Comparison of ENCODE assay signal across 8 cellular contexts in the genomic region with DNA sequence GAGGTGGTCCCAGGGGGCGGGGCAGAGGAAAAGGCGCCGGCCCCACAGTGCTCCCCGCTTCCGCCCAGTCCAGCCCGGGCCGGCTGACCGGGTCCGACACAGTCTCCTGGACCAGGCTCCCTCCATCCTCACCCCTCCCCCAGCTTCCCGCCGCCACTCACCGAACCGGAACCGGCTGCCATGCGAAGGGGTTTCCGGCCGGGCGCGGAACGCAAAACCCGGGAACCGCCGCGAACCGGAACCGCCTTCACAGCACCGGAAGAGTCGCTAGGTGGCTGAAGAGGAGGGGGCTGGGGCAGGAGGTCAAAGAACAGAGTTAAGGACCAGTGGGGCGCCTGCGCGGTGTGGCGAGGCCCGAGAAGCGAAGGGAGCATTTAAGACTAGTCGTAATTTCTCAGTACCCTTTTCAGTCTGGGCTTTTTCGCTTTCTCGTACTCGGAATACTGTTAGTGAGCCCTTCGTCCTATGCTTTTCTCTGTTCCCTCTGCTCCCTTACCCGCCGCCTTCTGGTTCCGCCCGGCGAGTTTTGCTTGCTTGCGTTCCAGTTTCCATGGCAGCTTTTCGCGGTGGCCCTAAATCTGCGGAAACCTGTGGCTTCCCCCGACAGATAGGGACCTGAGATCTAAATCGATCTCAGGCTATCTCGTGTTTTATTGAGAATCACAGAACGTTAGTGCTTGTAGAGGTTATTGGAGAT. TPM values are rescaled to one million over a fixed set of nuclear protein-coding genes. Genes with fewer than 3 reads are reported as not detected.
DNase-seq lines count a peak whose midpoint lies in the region; ATAC-seq and TF ChIP-seq lines count a peak whose summit lies in the region.

A gene (minus strand): TSS at position 213 of the 697 bp plus-strand sequence. CDS start 4,607 bp downstream, outside the sequence.

- H3K27ac Mint-ChIP-seq in T-helper 17 cell, result peak within 1 kb of the TSS; percentile 99

- peaks cover 57% of the 10 kb centered on the region for H3K4me1 Mint-ChIP-seq in T-helper 17 cell

- H3K4me3 Mint-ChIP-seq in T-helper 17 cell, result peak within 1 kb of the TSS; percentile 99

- H3K27me3 ChIP-seq in left ventricle myocardium inferior (ENCODE audit: low read depth) (no peaks in the 10 kb centered on the region), psoas muscle (ENCODE audit: insufficient read depth in 3 of 3, low read length in 2 of 3) (no peaks in the 10 kb centered on the region)

- in situ Hi-C loops in GM13977 (cut with MboI; ENCODE audit: low pct_unique_long_range_greater_than_20kb, low sequenced_read_pairs, unreplicated experiment), result no loop called here

- DNase-seq in GM13977 (ENCODE audit: low spot score), result peak; percentile 87
- peak; percentile 82 to 95 for DNase-seq in NCI-H187 (lab: John Stamatoyannopoulos, UW)
- peak; percentile 79 to 86 (median 81) for DNase-seq in T-helper 17 cell
- peak; percentile 32 to 94 (median 86) for DNase-seq in amygdala (lab: John Stamatoyannopoulos, UW)
- peak; percentile 90 for DNase-seq in left ventricle myocardium inferior
- DNase-seq in psoas muscle, result peak; percentile 92 to 95

- H3K27ac ChIP-seq in left ventricle myocardium inferior (replicated peaks), result peak within 1 kb of the TSS; percentile 96
- H3K27ac ChIP-seq in psoas muscle, result peak within 1 kb of the TSS; percentile 98
- peak within 1 kb of the TSS; percentile 85 for H3K27ac ChIP-seq in urinary bladder (ENCODE audit: low read depth)

- peaks cover 33% of the 10 kb centered on the region for H3K4me1 ChIP-seq in left ventricle myocardium inferior
- H3K4me1 ChIP-seq in psoas muscle, result peaks cover 16% of the 10 kb centered on the region
- H3K4me1 ChIP-seq in urinary bladder (ENCODE audit: insufficient read depth), result no peaks in the 10 kb centered on the region

- H3K9me3 ChIP-seq in T-helper 17 cell (ENCODE audit: control insufficient read depth, low read length, poor library complexity, severe bottlenecking) (no peaks in the 10 kb centered on the region), left ventricle myocardium inferior (replicated peaks) (no peaks in the 10 kb centered on the region), psoas muscle (no peaks in the 10 kb centered on the region)

- H3K27me3 Mint-ChIP-seq in T-helper 17 cell, result no peaks in the 10 kb centered on the region

- 0 to 1% (median 0%) methylated on average over 49 to 52 of the region's 52 CpGs for WGBS in psoas muscle, 3 donors
- WGBS in urinary bladder, result under 1% methylated on average over 52 of the region's 52 CpGs

- intact Hi-C loops in left ventricle myocardium inferior (cut with micrococcal nuclease), result no loop called here
- intact Hi-C loops in psoas muscle (cut with DNase I), result loop anchor here in 1 of 2 donors (5.0 kb wide), 1 partner anchor 56 kb away; no protein-coding TSS in a partner anchor

- peak within 1 kb of the TSS; percentile 94 for H3K4me3 ChIP-seq in left ventricle myocardium inferior
- H3K4me3 ChIP-seq in psoas muscle, result peak within 1 kb of the TSS; percentile 75
- H3K4me3 ChIP-seq in urinary bladder (ENCODE audit: low read depth, low read length), result peak within 1 kb of the TSS; percentile 94

- no peaks in the 10 kb centered on the region for H3K36me3 ChIP-seq in left ventricle myocardium inferior
- peaks cover 0 to 5% of the 10 kb centered on the region in 2 donors for H3K36me3 ChIP-seq in psoas muscle (ENCODE audit: insufficient read depth in 1 of 2, low read depth in 1 of 2)
- no peaks in the 10 kb centered on the region for H3K36me3 ChIP-seq in urinary bladder (ENCODE audit: insufficient read depth)

- ATAC-seq in HG02884 (IDR thresholded peaks at IDR 0.05; ENCODE audit: unreplicated experiment) (peak; percentile 61), T-helper 17 cell (peak; percentile 79), psoas muscle (peak; percentile 95 to 99 (median 98))

- no peak for TF ChIP-seq CTCF in GM13977 (IDR thresholded peaks at IDR 0.05; ENCODE audit: extremely low read depth, insufficient read depth, missing control alignments)
- peak; percentile 56 for TF ChIP-seq CTCF in left ventricle myocardium inferior (IDR thresholded peaks at IDR 0.05; ENCODE audit: borderline replicate concordance)
- no peak for TF ChIP-seq CTCF in psoas muscle (IDR thresholded peaks at IDR 0.05)

- H3K36me3 Mint-ChIP-seq in T-helper 17 cell (ENCODE audit: low read depth), result peaks cover 7% of the 10 kb centered on the region

RNA-seq across cellular contexts. Expression of the gene that starts here (rescaled TPM):
- 10 to 100 TPM; 26.9 to 33.8 TPM for total RNA-seq in T-helper 17 cell
- 5.3 TPM for total RNA-seq in left ventricle myocardium inferior
- 10 to 100 TPM in 1 of 4 donors, 1 to 10 TPM in 3; 6.3 to 10.2 (median 8.0) TPM for total RNA-seq in psoas muscle
- 1 to 10 TPM; 3.2 to 6.2 (median 3.3) TPM for polyA plus RNA-seq in psoas muscle
- total RNA-seq in urinary bladder, result 38.2 TPM
- 6.7 TPM for polyA plus RNA-seq in urinary bladder

Comparison
In these comparisons a context has a peak if more than half of its experiments do, and no peak if none do; other contexts are left out.
1. Peak in every context shown above with its lines: DNase-seq, ATAC-seq, H3K4me3 ChIP-seq and H3K27ac ChIP-seq.